In genomic region chrX:154714925-154715324, GRCh38 we compare ENCODE assay signal across 1 cellular context.
TF ChIP-seq lines count a peak whose summit lies in the region.

No MANE protein-coding gene starts in this region.

TF ChIP-seq in SK-N-SH treated with all-trans-retinoic acid at 6 μM for 48 hours, 23 proteins besides CTCF, POLR2A, EP300 and RAD21 (continued from another document):
- TF ChIP-seq POU6F1 (CRISPR knock-in tag; IDR thresholded peaks at IDR 0.05; ENCODE audit: borderline replicate concordance, low read depth) = no peak
